Comparison of ENCODE assay signal across 14 cellular contexts in the genomic region with DNA sequence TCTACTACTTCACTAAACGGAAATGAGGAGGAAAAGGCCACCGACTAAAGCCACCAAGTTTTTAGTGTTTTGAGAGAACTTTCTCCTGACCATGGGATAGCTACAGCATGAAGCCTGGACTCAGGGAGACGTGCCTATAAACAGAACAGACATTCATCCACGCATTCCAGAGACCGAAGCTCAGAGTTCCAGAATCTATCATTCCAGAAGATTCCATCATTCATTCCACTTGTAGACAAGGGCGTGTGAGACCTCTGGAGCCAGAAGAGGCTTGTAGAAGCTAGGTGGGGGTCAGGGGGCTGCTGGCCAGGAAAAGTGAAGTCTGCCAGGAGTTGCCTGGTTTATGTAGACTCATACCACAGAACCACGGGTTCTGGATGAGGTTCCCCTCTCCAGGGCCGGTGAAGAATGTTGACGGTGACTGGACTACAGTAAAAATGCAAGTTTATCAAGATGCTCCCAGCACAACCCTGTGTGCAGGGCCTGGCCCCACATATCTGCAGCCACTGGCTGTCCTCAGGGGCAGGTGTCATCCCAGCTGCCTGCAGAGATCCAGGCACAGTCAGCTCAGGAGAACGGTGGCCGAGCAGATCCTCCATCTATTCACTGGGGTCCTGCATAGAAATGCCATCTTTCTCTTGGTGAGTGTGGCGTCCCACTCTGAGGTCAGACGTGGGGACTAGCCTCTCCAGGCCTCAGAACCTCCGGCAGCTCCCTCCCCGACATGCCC.
DNase-seq lines count a peak whose midpoint lies in the region; ATAC-seq and TF ChIP-seq lines count a peak whose summit lies in the region.
"Had no signal": no experiment of that assay in that cellular context is flagged by ENCODE, and none has a peak within 500 bp of the region (broad histone marks: within the 10 kb centered on the region; RNA-seq: fewer than 3 reads in every experiment).

No MANE protein-coding gene starts in this region.

- no peaks in the 10 kb centered on the region for H3K9me3 Mint-ChIP-seq in natural killer cell treated with Interleukin-12 subunit alpha and Interleukin-12 subunit beta and Interleukin-15 and Interleukin-18, amount 100 ng/mL, for 72 hours
- no peaks in the 10 kb centered on the region for H3K9me3 Mint-ChIP-seq in natural killer cell
- H3K9me3 Mint-ChIP-seq: CD8-positive, alpha-beta memory T cell had no signal

- DNase-seq in natural killer cell treated with Interleukin-12 subunit alpha and Interleukin-12 subunit beta and Interleukin-15 and Interleukin-18, amount 100 ng/mL, for 72 hours (ENCODE audit: low spot score) = peak; percentile 39
- DNase-seq in natural killer cell (no peak), mesenteric fat pad (ENCODE audit: low spot score) (peak; percentile 80), posterior vena cava (ENCODE audit: low spot score) (peak; percentile 71), EL (no peak), kidney glomerular epithelial cell (lab: John Stamatoyannopoulos, UW) (no peak), hypothalamus (lab: John Stamatoyannopoulos, UW) (no peak)
- DNase-seq: 8988T; AML-193; Caco-2; CD8-positive, alpha-beta memory T cell; DND-41 had no signal

- H3K27me3 Mint-ChIP-seq in natural killer cell treated with Interleukin-12 subunit alpha and Interleukin-12 subunit beta and Interleukin-15 and Interleukin-18, amount 100 ng/mL, for 72 hours = no peaks in the 10 kb centered on the region
- peaks cover 0 to 2% of the 10 kb centered on the region in 2 donors for H3K27me3 Mint-ChIP-seq in natural killer cell (ENCODE audit: low read depth in 2 of 2)
- H3K27me3 Mint-ChIP-seq: CD8-positive, alpha-beta memory T cell had no signal

- no peaks in the 10 kb centered on the region for H3K36me3 Mint-ChIP-seq in natural killer cell treated with Interleukin-12 subunit alpha and Interleukin-12 subunit beta and Interleukin-15 and Interleukin-18, amount 100 ng/mL, for 72 hours
- H3K36me3 Mint-ChIP-seq in natural killer cell = no peaks in the 10 kb centered on the region

- no peak overlapping the region for H3K4me3 Mint-ChIP-seq in natural killer cell treated with Interleukin-12 subunit alpha and Interleukin-12 subunit beta and Interleukin-15 and Interleukin-18, amount 100 ng/mL, for 72 hours
- H3K4me3 Mint-ChIP-seq in natural killer cell = no peak overlapping the region
- H3K4me3 Mint-ChIP-seq: CD8-positive, alpha-beta memory T cell had no signal

- no peak overlapping the region for H3K27ac Mint-ChIP-seq in natural killer cell treated with Interleukin-12 subunit alpha and Interleukin-12 subunit beta and Interleukin-15 and Interleukin-18, amount 100 ng/mL, for 72 hours
- no peak overlapping the region for H3K27ac Mint-ChIP-seq in natural killer cell

- ATAC-seq in natural killer cell treated with Interleukin-12 subunit alpha and Interleukin-12 subunit beta and Interleukin-15 and Interleukin-18, amount 100 ng/mL, for 72 hours = no peak
- no peak for ATAC-seq in natural killer cell
- ATAC-seq: GM12878, HCT116 had no signal

- H3K4me1 Mint-ChIP-seq in natural killer cell treated with Interleukin-12 subunit alpha and Interleukin-12 subunit beta and Interleukin-15 and Interleukin-18, amount 100 ng/mL, for 72 hours (ENCODE audit: low read depth in 2 of 2) = peaks cover 6 to 8% of the 10 kb centered on the region in 2 donors
- H3K4me1 Mint-ChIP-seq in natural killer cell = peaks cover 15 to 24% of the 10 kb centered on the region in 2 donors

- TF ChIP-seq CTCF in natural killer cell (IDR thresholded peaks at IDR 0.05) = no peak

- intact Hi-C loops in natural killer cell (cut with micrococcal nuclease) = no loop called here
- intact Hi-C loops in posterior vena cava (cut with DNase I) = no loop called here

Comparison
In these comparisons a context has a peak if more than half of its experiments do, and no peak if none do; other contexts are left out.
1. DNase-seq: peak in natural killer cell treated with Interleukin-12 subunit alpha and Interleukin-12 subunit beta and Interleukin-15 and Interleukin-18, amount 100 ng/mL, for 72 hours (single experiment), mesenteric fat pad (single experiment) and posterior vena cava (single experiment); none in natural killer cell (single experiment), EL (single experiment), kidney glomerular epithelial cell (single experiment) and hypothalamus (0 of 51).